25 cellular contexts compared by ENCODE assay signal in the genomic region with DNA sequence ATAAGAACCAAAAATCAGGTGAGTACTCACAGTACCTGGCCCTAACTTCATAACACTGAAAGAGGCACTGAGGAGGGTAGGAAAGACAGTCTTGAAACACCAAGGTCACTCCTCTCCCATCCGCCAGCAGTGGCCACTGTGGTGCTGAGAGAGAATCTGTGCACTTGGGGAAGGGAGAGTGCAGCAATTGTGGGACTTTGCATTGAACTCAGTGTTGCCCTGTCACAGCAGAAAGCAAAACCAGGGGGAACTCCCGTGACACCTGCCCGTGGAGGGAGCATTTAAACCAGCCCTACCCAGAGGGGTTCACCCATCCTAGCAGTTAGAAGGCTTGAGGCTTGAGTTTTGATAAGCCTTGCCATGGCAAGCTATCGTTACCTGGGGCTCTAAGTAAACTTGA. TPM values are rescaled to one million over a fixed set of nuclear protein-coding genes. Genes with fewer than 3 reads are reported as not detected.
DNase-seq lines count a peak whose midpoint lies in the region; ATAC-seq and TF ChIP-seq lines count a peak whose summit lies in the region.
"Had no signal": no experiment of that assay in that cellular context is flagged by ENCODE, and none has a peak within 500 bp of the region (broad histone marks: within the 10 kb centered on the region; RNA-seq: fewer than 3 reads in every experiment).

No MANE protein-coding gene starts in this region.

- H4K20me1 ChIP-seq in OCI-LY3 (ENCODE audit: insufficient read depth, low read length), result no peaks in the 10 kb centered on the region

- peaks cover 25% of the 10 kb centered on the region for H3K4me1 Mint-ChIP-seq in activated CD4-positive, alpha-beta T cell treated with anti-CD3 and anti-CD28 coated beads, Interleukin-2, amount 10 ng/mL, durations not matched to agents 24 days and 14 days
- H3K4me1 Mint-ChIP-seq: memory B cell had no signal

- peak; percentile 29; the same call in 1 of the 2 replicates for TF ChIP-seq CTCF in OCI-LY3 (IDR thresholded peaks at IDR 0.05; ENCODE audit: low read depth, low read length)
- TF ChIP-seq CTCF in fibroblast of mammary gland (conservative IDR thresholded peaks at IDR 0.05; ENCODE audit: control insufficient read depth, insufficient read depth, low read depth, low read length), result peak; percentile 19
- TF ChIP-seq CTCF in GM10248 (IDR thresholded peaks at IDR 0.05; ENCODE audit: control extremely low read depth, extremely low read depth, low read depth, missing control alignments), result no peak
- TF ChIP-seq CTCF in mucosa of descending colon (IDR thresholded peaks at IDR 0.05), result no peak

- peaks cover 12% of the 10 kb centered on the region for H3K27me3 Mint-ChIP-seq in activated CD4-positive, alpha-beta T cell treated with anti-CD3 and anti-CD28 coated beads, Interleukin-2, amount 10 ng/mL, durations not matched to agents 24 days and 14 days
- H3K27me3 Mint-ChIP-seq: type B pancreatic cell had no signal

- no peaks in the 10 kb centered on the region for H3K79me2 ChIP-seq in OCI-LY3 (ENCODE audit: low read length)

- H3K36me3 Mint-ChIP-seq in activated CD4-positive, alpha-beta T cell treated with anti-CD3 and anti-CD28 coated beads, Interleukin-2, amount 10 ng/mL, durations not matched to agents 24 days and 14 days (ENCODE audit: low read depth), result no peaks in the 10 kb centered on the region
- H3K36me3 Mint-ChIP-seq: memory B cell, type B pancreatic cell had no signal

- H3K4me1 ChIP-seq in OCI-LY3 (ENCODE audit: low read length) (peaks cover 18% of the 10 kb centered on the region), mucosa of descending colon (ENCODE audit: low read depth) (no peaks in the 10 kb centered on the region)
- H3K4me1 ChIP-seq: BE2C, Caco-2, stomach had no signal

- ATAC-seq in GM19023 (IDR thresholded peaks at IDR 0.05; ENCODE audit: unreplicated experiment) (peak; percentile 64), mucosa of descending colon (no peak)
- ATAC-seq: Panc1 had no signal

- CTCF ChIA-PET in GM10248 (lab: Yijun Ruan, JAX), result interaction anchor here (1.6 to 2.6 kb wide), 3 partner anchors 14 to 192 kb away, joined by 5 to 7 read pairs (median 5); no protein-coding TSS in a partner anchor

- no peaks in the 10 kb centered on the region for H3K36me3 ChIP-seq in OCI-LY3 (replicated peaks; ENCODE audit: low read depth, low read length)
- no peaks in the 10 kb centered on the region for H3K36me3 ChIP-seq in mucosa of descending colon (ENCODE audit: low read depth)
- H3K36me3 ChIP-seq: ascending aorta, BE2C, SJCRH30, stomach had no signal

- no peak overlapping the region for H3K4me3 Mint-ChIP-seq in activated CD4-positive, alpha-beta T cell treated with anti-CD3 and anti-CD28 coated beads, Interleukin-2, amount 10 ng/mL, durations not matched to agents 24 days and 14 days
- H3K4me3 Mint-ChIP-seq: memory B cell, type B pancreatic cell had no signal

- H3K9me3 ChIP-seq in OCI-LY3 (ENCODE audit: insufficient read depth, low read length), result no peaks in the 10 kb centered on the region
- no peaks in the 10 kb centered on the region for H3K9me3 ChIP-seq in mucosa of descending colon
- H3K9me3 ChIP-seq: ascending aorta, BE2C, Caco-2, SJCRH30, stomach had no signal

- DNase-seq in activated CD4-positive, alpha-beta T cell treated with anti-CD3 and anti-CD28 coated beads, Interleukin-2, amount 10 ng/mL, durations not matched to agents 24 days and 14 days, result peak; percentile 70
- no peak for DNase-seq in activated CD4-positive, alpha-beta T cell treated with anti-CD3 and anti-CD28 coated beads, Interleukin-2, amount 50 U/mL, for 4 hours
- DNase-seq in fibroblast of mammary gland (ENCODE audit: low read depth), result no peak
- DNase-seq in GM10248 (ENCODE audit: extremely low spot score), result no peak
- DNase-seq in stimulated activated naive CD4-positive, alpha-beta T cell treated with Interleukin-2 at 50 U/mL for 16 hours (lab: John Stamatoyannopoulos, UW), result no peak
- DNase-seq in mucosa of descending colon, result no peak
- DNase-seq: activated gamma-delta T cell treated with Interleukin-2 at 50 U/mL for 16 hours; BE2C; Caco-2; caudate nucleus; dermis blood vessel endothelial cell; head of caudate nucleus; NCI-H1105; NCI-H2029 treated with DMSO at 0.1 percent for 48 hours; occipital lobe; SJCRH30; stimulated activated CD4-positive, alpha-beta T cell treated with anti-CD3 and anti-CD28 coated beads, Interleukin-4, amount 100 ng/mL, for 24 hours; stomach had no signal

- H3K9ac ChIP-seq in OCI-LY3 (ENCODE audit: low read length), result no peak overlapping the region

- no peak overlapping the region for H3K27ac Mint-ChIP-seq in activated CD4-positive, alpha-beta T cell treated with anti-CD3 and anti-CD28 coated beads, Interleukin-2, amount 10 ng/mL, durations not matched to agents 24 days and 14 days
- H3K27ac Mint-ChIP-seq: memory B cell, type B pancreatic cell had no signal

- POLR2A ChIA-PET in GM10248 (lab: Yijun Ruan, JAX), result no interaction called here

- H3K4me2 ChIP-seq in OCI-LY3 (ENCODE audit: low read length), result no peak overlapping the region; the same call in 1 of the 2 replicates

- no peak overlapping the region for H3K27ac ChIP-seq in OCI-LY3 (ENCODE audit: low read length)
- H3K27ac ChIP-seq: ascending aorta, HL-60, SJCRH30, stomach had no signal

- no peak overlapping the region for H2AFZ ChIP-seq in OCI-LY3 (ENCODE audit: low read depth, low read length)

- H3K4me3 ChIP-seq in OCI-LY3 (ENCODE audit: low read length), result no peak overlapping the region
- H3K4me3 ChIP-seq in fibroblast of mammary gland (ENCODE audit: control insufficient read depth, low read depth, low read length), result no peak overlapping the region
- H3K4me3 ChIP-seq in mucosa of descending colon, result no peak overlapping the region
- H3K4me3 ChIP-seq: ascending aorta, SJCRH30, stomach had no signal

- H3K9me3 Mint-ChIP-seq in activated CD4-positive, alpha-beta T cell treated with anti-CD3 and anti-CD28 coated beads, Interleukin-2, amount 10 ng/mL, durations not matched to agents 24 days and 14 days, result no peaks in the 10 kb centered on the region
- H3K9me3 Mint-ChIP-seq: memory B cell, type B pancreatic cell had no signal

- H3K27me3 ChIP-seq in OCI-LY3 (ENCODE audit: low read depth, low read length), result no peaks in the 10 kb centered on the region
- H3K27me3 ChIP-seq: ascending aorta, SJCRH30, stomach had no signal

- intact Hi-C loops in activated CD4-positive, alpha-beta T cell treated with anti-CD3 and anti-CD28 coated beads, Interleukin-2, amount 10 ng/mL, durations not matched to agents 24 days and 14 days (cut with micrococcal nuclease), result no loop called here
- intact Hi-C loops in mucosa of descending colon (cut with DNase I, micrococcal nuclease), result no loop called here

RNA-seq across cellular contexts. Expression of a gene that starts 35.2 kb away (rescaled TPM):
- 20.9 and 22.0 TPM in 2 replicates for total RNA-seq in activated CD4-positive, alpha-beta T cell treated with anti-CD3 and anti-CD28 coated beads, Interleukin-2, amount 10 ng/mL, durations not matched to agents 24 days and 14 days
- 10 to 100 TPM; 12.3 to 20.3 (median 18.1) TPM for total RNA-seq in mucosa of descending colon

RNA-seq across cellular contexts. Expression of a gene that starts 49.7 kb away (rescaled TPM):
- total RNA-seq in activated CD4-positive, alpha-beta T cell treated with anti-CD3 and anti-CD28 coated beads, Interleukin-2, amount 10 ng/mL, durations not matched to agents 24 days and 14 days, result 56.9 and 60.5 TPM in 2 replicates
- 10 to 100 TPM; 24.8 to 33.4 (median 26.4) TPM for total RNA-seq in mucosa of descending colon

Comparison
In these comparisons a context has a peak if more than half of its experiments do, and no peak if none do; other contexts are left out.
1. CTCF ChIP-seq: peak in OCI-LY3 (single experiment) and fibroblast of mammary gland (single experiment); none in GM10248 (single experiment) and mucosa of descending colon (single experiment).